28 cellular contexts compared by ENCODE assay signal in genomic region chr2:101684313-101684712, GRCh38.
"Had no signal": no experiment of that assay in that cellular context is flagged by ENCODE, and none has a peak within 500 bp of the region (broad histone marks: within the 10 kb centered on the region; RNA-seq: fewer than 3 reads in every experiment).

No MANE protein-coding gene starts in this region.

- FAIRE-seq: pancreas, small intestine, urothelium cell line had no signal

- H3K27ac ChIP-seq: neural progenitor cell, pancreas, psoas muscle, right lobe of liver, sigmoid colon, thoracic aorta, thyroid gland, tibial nerve, upper lobe of left lung, vagina had no signal

- H3K36me3 ChIP-seq: neural progenitor cell, pancreas, right lobe of liver, sigmoid colon, thoracic aorta, thyroid gland, tibial nerve, upper lobe of left lung, vagina had no signal

- ATAC-seq: naive thymus-derived CD4-positive, alpha-beta T cell; natural killer cell; pancreas; psoas muscle; right cardiac atrium; right lobe of liver; stimulated activated effector memory CD8-positive, alpha-beta T cell treated with anti-CD3 and anti-CD28 coated beads, Interleukin-12 subunit alpha, Interleukin-12 subunit beta, amount 100 ng/mL, for 72 hours; stimulated activated naive CD8-positive, alpha-beta T cell treated with anti-CD3 and anti-CD28 coated beads, Interleukin-15, amount 100 ng/mL, for 72 hours; stimulated activated naive CD8-positive, alpha-beta T cell treated with anti-CD3 and anti-CD28 coated beads, Interleukin-15, Interleukin-2, amounts not matched to agents 100 U/mL and 50 U/mL, for 24 hours had no signal

- H2AFZ ChIP-seq: neural progenitor cell had no signal

- H3K4me2 ChIP-seq: neural progenitor cell had no signal

- H3K27ac Mint-ChIP-seq: naive thymus-derived CD4-positive, alpha-beta T cell; natural killer cell; nephron; neural progenitor cell; progenitor cell of endocrine pancreas; stimulated activated effector memory CD8-positive, alpha-beta T cell treated with anti-CD3 and anti-CD28 coated beads, Interleukin-12 subunit alpha, Interleukin-12 subunit beta, amount 100 ng/mL, for 72 hours; stimulated activated naive CD8-positive, alpha-beta T cell treated with anti-CD3 and anti-CD28 coated beads, Interleukin-15, amount 100 ng/mL, for 72 hours had no signal

- H3K4me3 ChIP-seq: neural progenitor cell, pancreas, psoas muscle, right lobe of liver, sigmoid colon, thoracic aorta, thyroid gland, tibial nerve, upper lobe of left lung, vagina had no signal

- H3K9ac ChIP-seq: neural progenitor cell had no signal

- H3K9me3 Mint-ChIP-seq: naive thymus-derived CD4-positive, alpha-beta T cell; natural killer cell; nephron; stimulated activated effector memory CD8-positive, alpha-beta T cell treated with anti-CD3 and anti-CD28 coated beads, Interleukin-12 subunit alpha, Interleukin-12 subunit beta, amount 100 ng/mL, for 72 hours; stimulated activated naive CD8-positive, alpha-beta T cell treated with anti-CD3 and anti-CD28 coated beads, Interleukin-15, amount 100 ng/mL, for 72 hours had no signal

- H3K4me1 ChIP-seq: neural progenitor cell, pancreas, psoas muscle, sigmoid colon, thyroid gland, upper lobe of left lung, vagina had no signal

- H3K4me1 Mint-ChIP-seq: natural killer cell; stimulated activated effector memory CD8-positive, alpha-beta T cell treated with anti-CD3 and anti-CD28 coated beads, Interleukin-12 subunit alpha, Interleukin-12 subunit beta, amount 100 ng/mL, for 72 hours had no signal

- H3K27me3 ChIP-seq: neural progenitor cell, pancreas, right lobe of liver, sigmoid colon, thyroid gland, tibial nerve, upper lobe of left lung, vagina had no signal

- H3K9me3 ChIP-seq: pancreas, psoas muscle, right lobe of liver, sigmoid colon, thoracic aorta, thyroid gland, tibial nerve, upper lobe of left lung, vagina had no signal

- H3K4me3 Mint-ChIP-seq: naive thymus-derived CD4-positive, alpha-beta T cell; natural killer cell; nephron; neural progenitor cell; stimulated activated effector memory CD8-positive, alpha-beta T cell treated with anti-CD3 and anti-CD28 coated beads, Interleukin-12 subunit alpha, Interleukin-12 subunit beta, amount 100 ng/mL, for 72 hours; stimulated activated naive CD8-positive, alpha-beta T cell treated with anti-CD3 and anti-CD28 coated beads, Interleukin-15, amount 100 ng/mL, for 72 hours had no signal

- H3K27me3 Mint-ChIP-seq: naive thymus-derived CD4-positive, alpha-beta T cell; progenitor cell of endocrine pancreas; stimulated activated naive CD8-positive, alpha-beta T cell treated with anti-CD3 and anti-CD28 coated beads, Interleukin-15, amount 100 ng/mL, for 72 hours had no signal

- DNase-seq: naive thymus-derived CD4-positive, alpha-beta T cell; natural killer cell; occipital lobe; pancreas; posterior cingulate gyrus; psoas muscle; right cardiac atrium; right lobe of liver; sigmoid colon; small intestine; stimulated activated CD4-positive, alpha-beta T cell treated with anti-CD3 and anti-CD28 coated beads, Interleukin-15, amount 100 ng/mL, for 24 hours; stimulated activated CD4-positive, alpha-beta T cell treated with anti-CD3 and anti-CD28 coated beads, Interleukin-2, amount 100 ng/mL, for 24 hours; stimulated activated CD4-positive, alpha-beta T cell treated with anti-CD3 and anti-CD28 coated beads, Interleukin-2, amount 100 ng/mL, for 48 hours; stimulated activated CD4-positive, alpha-beta T cell treated with anti-CD3 and anti-CD28 coated beads, Interleukin-4, amount 100 ng/mL, for 24 hours; stimulated activated naive CD4-positive, alpha-beta T cell; stimulated activated naive CD8-positive, alpha-beta T cell treated with anti-CD3 and anti-CD28 coated beads, Interleukin-15, amount 100 ng/mL, for 72 hours; stimulated activated naive CD8-positive, alpha-beta T cell treated with anti-CD3 and anti-CD28 coated beads, Interleukin-15, Interleukin-2, amounts not matched to agents 100 U/mL and 50 U/mL, for 24 hours; thyroid gland; trophoblast cell; upper lobe of left lung had no signal

- H3K36me3 Mint-ChIP-seq: naive thymus-derived CD4-positive, alpha-beta T cell; natural killer cell; neural progenitor cell; stimulated activated effector memory CD8-positive, alpha-beta T cell treated with anti-CD3 and anti-CD28 coated beads, Interleukin-12 subunit alpha, Interleukin-12 subunit beta, amount 100 ng/mL, for 72 hours had no signal
